In the genomic region with DNA sequence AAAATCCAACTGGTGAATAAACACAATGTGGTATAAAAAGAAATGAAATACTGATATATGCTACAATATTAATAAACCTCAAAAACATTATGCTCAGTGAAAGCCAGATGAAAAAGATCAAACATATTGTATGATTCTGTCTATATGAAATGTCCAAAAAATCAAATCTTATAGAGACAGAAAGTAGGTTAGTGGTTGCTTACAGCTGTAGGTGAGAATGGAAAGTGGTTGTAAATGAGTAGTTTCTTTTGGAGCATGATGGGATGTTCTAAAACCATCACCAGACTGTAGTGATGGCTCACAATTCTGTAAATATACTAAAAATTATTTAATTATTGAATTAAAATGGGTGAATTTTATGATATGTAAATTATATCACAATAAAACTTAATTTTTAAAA, we compare ENCODE assay signal across 2 cellular contexts.
TF ChIP-seq lines count a peak whose summit lies in the region.

No MANE protein-coding gene starts in this region.

TF ChIP-seq in WTC11, 78 proteins besides CTCF, POLR2A, EP300 and RAD21:
- TF ChIP-seq PREB (CRISPR knock-in tag; IDR thresholded peaks at IDR 0.05; ENCODE audit: borderline replicate concordance) (no peak), HMGA2 (CRISPR knock-in tag; IDR thresholded peaks at IDR 0.05) (0 out of 2 replicates have a peak, but pooled peaks have one; percentile 18), ZNF121 (CRISPR knock-in tag; IDR thresholded peaks at IDR 0.05) (no peak), NFATC4 (CRISPR knock-in tag; IDR thresholded peaks at IDR 0.05) (no peak), ZNF263 (CRISPR knock-in tag; IDR thresholded peaks at IDR 0.05; ENCODE audit: low read depth) (no peak)

TF ChIP-seq in K562, 482 proteins besides CTCF, POLR2A, EP300 and RAD21:
- TF ChIP-seq ETV1 (tag; conservative IDR thresholded peaks at IDR 0.05; ENCODE audit: low read depth) (no peak), CBX3 (IDR thresholded peaks at IDR 0.05; ENCODE audit: borderline replicate concordance in 1 of 2, low read length in 2 of 2) (no peak), ZNF408 (CRISPR knock-in tag; IDR thresholded peaks at IDR 0.05; ENCODE audit: low read depth) (no peak), ZNF407 (IDR thresholded peaks at IDR 0.05; ENCODE audit: low read depth) (no peak), MXI1 (IDR thresholded peaks at IDR 0.05; ENCODE audit: low read depth, low read length) (no peak), ZNF140 (CRISPR knock-in tag; IDR thresholded peaks at IDR 0.05) (no peak), ZC3H8 (IDR thresholded peaks at IDR 0.05) (no peak), MEF2A (IDR thresholded peaks at IDR 0.05; ENCODE audit: control insufficient read depth, low read depth, low read length) (no peak), PYGO2 (tag; IDR thresholded peaks at IDR 0.05) (no peak), MCM5 (IDR thresholded peaks at IDR 0.05; ENCODE audit: low read depth) (no peak), MCM2 (IDR thresholded peaks at IDR 0.05; ENCODE audit: low read depth) (no peak), HNRNPLL (IDR thresholded peaks at IDR 0.05; ENCODE audit: low read depth, low read length, poor library complexity, severe bottlenecking) (no peak), KAT7 (CRISPR knock-in tag; IDR thresholded peaks at IDR 0.05; ENCODE audit: borderline replicate concordance) (no peak), GATAD2A (IDR thresholded peaks at IDR 0.05) (no peak)
- TF ChIP-seq, protein P1, sequence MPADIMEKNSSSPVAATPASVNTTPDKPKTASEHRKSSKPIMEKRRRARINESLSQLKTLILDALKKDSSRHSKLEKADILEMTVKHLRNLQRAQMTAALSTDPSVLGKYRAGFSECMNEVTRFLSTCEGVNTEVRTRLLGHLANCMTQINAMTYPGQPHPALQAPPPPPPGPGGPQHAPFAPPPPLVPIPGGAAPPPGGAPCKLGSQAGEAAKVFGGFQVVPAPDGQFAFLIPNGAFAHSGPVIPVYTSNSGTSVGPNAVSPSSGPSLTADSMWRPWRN (IDR thresholded peaks at IDR 0.05; ENCODE audit: low read depth): no peak
- TF ChIP-seq, protein P2, sequence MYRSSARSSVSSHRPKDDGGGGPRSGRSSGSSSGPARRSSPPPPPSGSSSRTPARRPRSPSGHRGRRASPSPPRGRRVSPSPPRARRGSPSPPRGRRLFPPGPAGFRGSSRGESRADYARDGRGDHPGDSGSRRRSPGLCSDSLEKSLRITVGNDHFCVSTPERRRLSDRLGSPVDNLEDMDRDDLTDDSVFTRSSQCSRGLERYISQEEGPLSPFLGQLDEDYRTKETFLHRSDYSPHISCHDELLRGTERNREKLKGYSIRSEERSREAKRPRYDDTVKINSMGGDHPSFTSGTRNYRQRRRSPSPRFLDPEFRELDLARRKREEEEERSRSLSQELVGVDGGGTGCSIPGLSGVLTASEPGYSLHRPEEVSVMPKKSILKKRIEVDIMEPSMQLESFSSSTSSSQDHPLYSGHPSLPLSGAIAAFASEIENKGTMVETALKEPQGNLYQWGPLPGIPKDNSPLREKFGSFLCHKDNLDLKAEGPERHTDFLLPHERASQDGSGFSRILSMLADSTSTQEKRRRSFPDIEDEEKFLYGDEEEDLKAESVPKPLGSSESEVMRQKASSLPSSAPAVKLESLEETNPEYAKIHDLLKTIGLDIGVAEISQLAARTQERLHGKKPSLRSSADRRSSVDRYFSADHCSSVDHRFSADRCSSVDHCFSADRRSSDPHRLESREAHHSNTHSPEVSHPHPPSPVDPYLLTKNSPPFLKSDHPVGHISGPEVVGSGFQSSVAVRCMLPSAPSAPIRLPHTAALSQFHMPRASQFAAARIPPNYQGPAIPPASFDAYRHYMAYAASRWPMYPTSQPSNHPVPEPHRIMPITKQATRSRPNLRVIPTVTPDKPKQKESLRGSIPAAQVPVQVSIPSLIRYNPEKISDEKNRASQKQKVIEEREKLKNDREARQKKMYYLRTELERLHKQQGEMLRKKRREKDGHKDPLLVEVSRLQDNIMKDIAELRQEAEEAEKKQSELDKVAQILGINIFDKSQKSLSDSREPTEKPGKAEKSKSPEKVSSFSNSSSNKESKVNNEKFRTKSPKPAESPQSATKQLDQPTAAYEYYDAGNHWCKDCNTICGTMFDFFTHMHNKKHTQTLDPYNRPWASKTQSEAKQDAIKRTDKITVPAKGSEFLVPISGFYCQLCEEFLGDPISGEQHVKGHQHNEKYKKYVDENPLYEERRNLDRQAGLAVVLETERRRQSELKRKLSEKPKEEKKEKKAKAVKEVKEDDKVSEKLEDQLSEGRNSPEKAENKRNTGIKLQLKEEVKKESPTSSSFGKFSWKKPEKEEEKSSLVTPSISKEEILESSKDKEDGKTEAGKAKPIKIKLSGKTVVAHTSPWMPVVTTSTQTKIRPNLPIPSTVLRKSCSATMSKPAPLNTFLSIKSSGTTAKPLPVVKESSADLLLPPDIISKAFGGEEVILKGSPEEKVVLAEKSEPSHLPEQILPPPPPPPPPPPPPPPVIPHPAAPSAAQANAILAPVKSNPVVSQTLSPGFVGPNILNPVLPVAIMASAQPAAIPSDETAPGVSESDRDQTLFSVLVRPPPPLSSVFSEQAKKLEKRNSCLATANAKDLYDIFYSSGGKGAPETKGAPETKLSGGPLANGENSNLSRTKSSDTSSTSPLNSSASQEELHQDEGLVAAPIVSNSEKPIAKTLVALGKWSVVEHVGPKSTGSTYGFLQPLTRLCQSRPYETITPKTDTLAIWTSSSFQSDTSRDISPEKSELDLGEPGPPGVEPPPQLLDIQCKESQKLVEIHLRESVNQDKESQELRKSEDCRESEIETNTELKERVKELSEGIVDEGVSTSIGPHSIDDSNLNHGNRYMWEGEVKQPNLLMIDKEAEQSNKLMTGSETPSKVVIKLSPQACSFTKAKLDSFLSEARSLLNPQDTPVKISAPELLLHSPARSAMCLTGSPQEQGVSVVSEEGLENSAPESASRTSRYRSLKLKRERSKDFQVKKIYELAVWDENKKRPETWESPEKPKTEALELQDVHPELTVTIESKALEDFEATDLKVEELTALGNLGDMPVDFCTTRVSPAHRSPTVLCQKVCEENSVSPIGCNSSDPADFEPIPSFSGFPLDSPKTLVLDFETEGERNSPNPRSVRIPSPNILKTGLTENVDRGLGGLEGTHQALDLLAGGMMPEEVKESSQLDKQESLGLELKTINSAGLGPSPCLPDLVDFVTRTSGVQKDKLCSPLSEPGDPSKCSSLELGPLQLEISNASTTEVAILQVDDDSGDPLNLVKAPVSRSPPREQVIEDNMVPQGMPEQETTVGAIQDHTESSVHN (IDR thresholded peaks at IDR 0.05; ENCODE audit: borderline replicate concordance in 1 of 2, low read depth in 1 of 2): no peak
- TF ChIP-seq, protein P3, sequence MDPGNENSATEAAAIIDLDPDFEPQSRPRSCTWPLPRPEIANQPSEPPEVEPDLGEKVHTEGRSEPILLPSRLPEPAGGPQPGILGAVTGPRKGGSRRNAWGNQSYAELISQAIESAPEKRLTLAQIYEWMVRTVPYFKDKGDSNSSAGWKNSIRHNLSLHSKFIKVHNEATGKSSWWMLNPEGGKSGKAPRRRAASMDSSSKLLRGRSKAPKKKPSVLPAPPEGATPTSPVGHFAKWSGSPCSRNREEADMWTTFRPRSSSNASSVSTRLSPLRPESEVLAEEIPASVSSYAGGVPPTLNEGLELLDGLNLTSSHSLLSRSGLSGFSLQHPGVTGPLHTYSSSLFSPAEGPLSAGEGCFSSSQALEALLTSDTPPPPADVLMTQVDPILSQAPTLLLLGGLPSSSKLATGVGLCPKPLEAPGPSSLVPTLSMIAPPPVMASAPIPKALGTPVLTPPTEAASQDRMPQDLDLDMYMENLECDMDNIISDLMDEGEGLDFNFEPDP (CRISPR knock-in tag; IDR thresholded peaks at IDR 0.05): no peak
- TF ChIP-seq, protein P4, sequence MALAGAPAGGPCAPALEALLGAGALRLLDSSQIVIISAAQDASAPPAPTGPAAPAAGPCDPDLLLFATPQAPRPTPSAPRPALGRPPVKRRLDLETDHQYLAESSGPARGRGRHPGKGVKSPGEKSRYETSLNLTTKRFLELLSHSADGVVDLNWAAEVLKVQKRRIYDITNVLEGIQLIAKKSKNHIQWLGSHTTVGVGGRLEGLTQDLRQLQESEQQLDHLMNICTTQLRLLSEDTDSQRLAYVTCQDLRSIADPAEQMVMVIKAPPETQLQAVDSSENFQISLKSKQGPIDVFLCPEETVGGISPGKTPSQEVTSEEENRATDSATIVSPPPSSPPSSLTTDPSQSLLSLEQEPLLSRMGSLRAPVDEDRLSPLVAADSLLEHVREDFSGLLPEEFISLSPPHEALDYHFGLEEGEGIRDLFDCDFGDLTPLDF (CRISPR knock-in tag; IDR thresholded peaks at IDR 0.05): no peak
- TF ChIP-seq, protein P5, sequence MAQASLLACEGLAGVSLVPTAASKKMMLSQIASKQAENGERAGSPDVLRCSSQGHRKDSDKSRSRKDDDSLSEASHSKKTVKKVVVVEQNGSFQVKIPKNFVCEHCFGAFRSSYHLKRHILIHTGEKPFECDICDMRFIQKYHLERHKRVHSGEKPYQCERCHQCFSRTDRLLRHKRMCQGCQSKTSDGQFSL (CRISPR knock-in tag; IDR thresholded peaks at IDR 0.05): no peak
- TF ChIP-seq, protein P5 (tag; IDR thresholded peaks at IDR 0.05): no peak
